In genomic region chr13:111202149-111202548, GRCh38 we compare ENCODE assay signal across 10 cellular contexts.
DNase-seq lines count a peak whose midpoint lies in the region; ATAC-seq and TF ChIP-seq lines count a peak whose summit lies in the region.
"Had no signal": no experiment of that assay in that cellular context is flagged by ENCODE, and none has a peak within 500 bp of the region (broad histone marks: within the 10 kb centered on the region; RNA-seq: fewer than 3 reads in every experiment).

No MANE protein-coding gene starts in this region.

- intact Hi-C loops in activated CD4-positive, alpha-beta T cell treated with anti-CD3 and anti-CD28 coated beads for 36 hours (cut with DNase I, micrococcal nuclease), result loop anchor here in 1 of 2 experiments (1.0 kb wide), 2 partner anchors 13 to 49 kb away; no protein-coding TSS in a partner anchor
- intact Hi-C loops in stomach (cut with DNase I; ENCODE audit: low total_unique reads), result no loop called here

- peak overlapping the region; percentile 56 for H3K4me3 ChIP-seq in SK-N-MC
- 0 out of 2 replicates have a peak overlapping the region, but pooled peaks have one; percentile 30 for H3K4me3 ChIP-seq in iPS-20b (ENCODE audit: low read length)
- H3K4me3 ChIP-seq in stomach, result no peak overlapping the region

- H3K9ac ChIP-seq in SK-N-MC (ENCODE audit: insufficient read length) (no peak overlapping the region), iPS-20b (ENCODE audit: low read depth, low read length) (no peak overlapping the region; the same call in 1 of the 2 replicates)

- POLR2A ChIA-PET in activated CD4-positive, alpha-beta T cell treated with anti-CD3 and anti-CD28 coated beads for 36 hours (lab: Charles Lee), result no interaction called here

- peaks cover 34% of the 10 kb centered on the region for H3K36me3 Mint-ChIP-seq in activated CD4-positive, alpha-beta T cell treated with anti-CD3 and anti-CD28 coated beads for 36 hours (ENCODE audit: low read depth)

- no peak for TF ChIP-seq EP300 in stomach (IDR thresholded peaks at IDR 0.05)

- TF ChIP-seq POLR2A in stomach (IDR thresholded peaks at IDR 0.05), result no peak

- H3K4me1 ChIP-seq in iPS-20b (ENCODE audit: insufficient read depth, low read length), result peaks cover 48% of the 10 kb centered on the region
- H3K4me1 ChIP-seq in stomach, result peaks cover 25 to 59% (median 35%) of the 10 kb centered on the region in 4 donors

- 78 to 91% (median 83%) methylated on average over 4 of the region's 4 CpGs for WGBS in stomach, 5 donors

- no peaks in the 10 kb centered on the region for H3K9me3 Mint-ChIP-seq in activated CD4-positive, alpha-beta T cell treated with anti-CD3 and anti-CD28 coated beads for 36 hours (ENCODE audit: low read depth)

- DNase-seq in activated CD4-positive, alpha-beta T cell treated with anti-CD3 and anti-CD28 coated beads for 36 hours, result no peak
- no peak for DNase-seq in activated CD4-positive, alpha-beta T cell treated with anti-CD3 and anti-CD28 coated beads, Interleukin-2, amount 50 U/mL, for 4 hours
- DNase-seq in SK-N-MC (ENCODE audit: low read depth, low spot score), result no peak
- no peak for DNase-seq in stomach
- DNase-seq in NCI-H2196 treated with DMSO at 0.1 percent for 48 hours (lab: John Stamatoyannopoulos, UW; ENCODE audit: unreplicated experiment), result no peak
- no peak for DNase-seq in A172 (ENCODE audit: low spot score)
- DNase-seq: activated gamma-delta T cell had no signal

- H3K36me3 ChIP-seq in SK-N-MC (ENCODE audit: insufficient read depth, low read length), result no peaks in the 10 kb centered on the region
- 0 out of 2 replicates have a peak, but pooled peaks cover 8% of the 10 kb centered on the region for H3K36me3 ChIP-seq in iPS-20b (ENCODE audit: insufficient read depth, low read depth, low read length)
- peaks cover 0 to 17% (median 10%) of the 10 kb centered on the region in 4 donors for H3K36me3 ChIP-seq in stomach

- no peaks in the 10 kb centered on the region for H3K27me3 Mint-ChIP-seq in activated CD4-positive, alpha-beta T cell treated with anti-CD3 and anti-CD28 coated beads for 36 hours

- no peak for ATAC-seq in activated CD4-positive, alpha-beta T cell treated with anti-CD3 and anti-CD28 coated beads for 36 hours
- no peak for ATAC-seq in HG03280 (IDR thresholded peaks at IDR 0.05; ENCODE audit: unreplicated experiment)
- ATAC-seq: HCT116 had no signal

- peak overlapping the region; percentile 70 for H3K27ac Mint-ChIP-seq in activated CD4-positive, alpha-beta T cell treated with anti-CD3 and anti-CD28 coated beads for 36 hours

- H3K4me1 Mint-ChIP-seq in activated CD4-positive, alpha-beta T cell treated with anti-CD3 and anti-CD28 coated beads for 36 hours, result peaks cover 59% of the 10 kb centered on the region

- H3K27me3 ChIP-seq in iPS-20b (ENCODE audit: insufficient read depth, low read length), result no peaks in the 10 kb centered on the region
- H3K27me3 ChIP-seq in stomach, result no peaks in the 10 kb centered on the region

- H3K4me3 Mint-ChIP-seq in activated CD4-positive, alpha-beta T cell treated with anti-CD3 and anti-CD28 coated beads for 36 hours, result no peak overlapping the region

- H3K27ac ChIP-seq in SK-N-MC (peak overlapping the region; percentile 93), iPS-20b (ENCODE audit: low read length) (peak overlapping the region; percentile 17), stomach (peak overlapping the region in 4 of 5 donors; percentile 10 to 50 (median 18))

- TF ChIP-seq CTCF in stomach (IDR thresholded peaks at IDR 0.05), result no peak

- no peaks in the 10 kb centered on the region for H3K9me3 ChIP-seq in SK-N-MC (ENCODE audit: low read depth, low read length)
- no peaks in the 10 kb centered on the region for H3K9me3 ChIP-seq in iPS-20b (ENCODE audit: insufficient read depth, low read depth, low read length)
- H3K9me3 ChIP-seq in stomach, result no peaks in the 10 kb centered on the region

- CTCF ChIA-PET in activated CD4-positive, alpha-beta T cell treated with anti-CD3 and anti-CD28 coated beads for 36 hours (lab: Charles Lee), result interaction anchor here (0.6 to 1.0 kb wide), 2 partner anchors 44 to 153 kb away, joined by 3 to 4 read pairs; no protein-coding TSS in a partner anchor

Comparison
In these comparisons a context has a peak if more than half of its experiments do, and no peak if none do; other contexts are left out.
1. H3K27ac ChIP-seq: peak in every context shown above with its lines; median percentile 93 in SK-N-MC; 18 in stomach; 17 in iPS-20b.
2. H3K4me3 ChIP-seq: peak in SK-N-MC (single experiment) and iPS-20b (single experiment); none in stomach (0 of 4).